ENCODE assay signal across 18 cellular contexts in genomic region chr1:168726719-168727118, GRCh38. TPM values are rescaled to one million over a fixed set of nuclear protein-coding genes. Genes with fewer than 3 reads are reported as not detected.
"Had no signal": no experiment of that assay in that cellular context is flagged by ENCODE, and none has a peak within 500 bp of the region (broad histone marks: within the 10 kb centered on the region; RNA-seq: fewer than 3 reads in every experiment).

No MANE protein-coding gene starts in this region.

- H3K4me3 ChIP-seq: cardiac muscle cell, left lung, right lobe of liver, SJSA1, tibial nerve had no signal

- H3K36me3 ChIP-seq: cardiac muscle cell, left lung, right lobe of liver, SJSA1, tibial nerve had no signal

- H3K9me3 ChIP-seq: left lung, right lobe of liver, SJSA1, tibial nerve had no signal

- H3K27me3 ChIP-seq: cardiac muscle cell, left lung, right lobe of liver, SJSA1, tibial nerve had no signal

- H3K27ac ChIP-seq: cardiac muscle cell, parathyroid adenoma, right lobe of liver, SJSA1, VCaP had no signal

- H3K4me1 ChIP-seq: left lung, parathyroid adenoma, right lobe of liver, SJSA1 had no signal

- ATAC-seq: activated CD8-positive, alpha-beta T cell treated with anti-CD3 and anti-CD28 coated beads for 36 hours had no signal

- DNase-seq: activated CD4-positive, alpha-beta T cell treated with anti-CD3 and anti-CD28 coated beads for 4 hours; activated CD8-positive, alpha-beta memory T cell treated with anti-CD3 and anti-CD28 coated beads, Interleukin-2, amount 50 U/mL, for 48 hours; activated CD8-positive, alpha-beta T cell treated with anti-CD3 and anti-CD28 coated beads for 36 hours; left lung; mesendoderm; right lobe of liver; stimulated activated CD4-positive, alpha-beta T cell treated with anti-CD3 and anti-CD28 coated beads, Interleukin-12 subunit alpha, Interleukin-12 subunit beta, amount 100 ng/mL, for 4 hours; stimulated activated CD4-positive, alpha-beta T cell treated with anti-CD3 and anti-CD28 coated beads, Interleukin-4, amount 100 ng/mL, for 1 hour; stimulated activated CD8-positive, alpha-beta memory T cell treated with anti-CD3 and anti-CD28 coated beads, Interleukin-4, amount 100 ng/mL, for 48 hours; T1000 had no signal

RNA-seq across cellular contexts. Expression of gene DPT, which starts 2.3 kb away (rescaled TPM):
- total RNA-seq: activated CD8-positive, alpha-beta T cell treated with anti-CD3 and anti-CD28 coated beads for 36 hours; astrocyte; cardiac muscle cell; neural crest cell; SJSA1 had no signal
- polyA plus RNA-seq: cardiac muscle cell, keratinocyte had no signal
